In genomic region chr17:73474370-73474988, GRCh38 we compare ENCODE assay signal across 1 cellular context.
TF ChIP-seq lines count a peak whose summit lies in the region.

No MANE protein-coding gene starts in this region.

TF ChIP-seq in K562, 482 proteins besides CTCF, POLR2A, EP300 and RAD21 (continued from another document):
- TF ChIP-seq, protein P1, sequence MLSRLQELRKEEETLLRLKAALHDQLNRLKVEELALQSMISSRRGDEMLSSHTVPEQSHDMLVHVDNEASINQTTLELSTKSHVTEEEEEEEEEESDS (CRISPR knock-in tag; IDR thresholded peaks at IDR 0.05) = no peak
- TF ChIP-seq POLR2G (IDR thresholded peaks at IDR 0.05; ENCODE audit: low read depth, low read length) (no peak), FUS (optimal IDR thresholded peaks at IDR 0.05; ENCODE audit: low read depth, low read length) (no peak), ZNF384 (IDR thresholded peaks at IDR 0.05; ENCODE audit: low read depth, low read length) (no peak), CREB1 (IDR thresholded peaks at IDR 0.05) (no peak), CREB1 (CRISPR knock-in tag; IDR thresholded peaks at IDR 0.05) (no peak), TEAD2 (tag; IDR thresholded peaks at IDR 0.05) (no peak), NR2C2 (CRISPR knock-in tag; IDR thresholded peaks at IDR 0.05) (no peak), NR2C2 (tag; IDR thresholded peaks at IDR 0.05) (no peak; the same call in none of the 2 replicates), MEIS2 (IDR thresholded peaks at IDR 0.05; ENCODE audit: partially characterized antibody) (peak; percentile 73), ESRRA (IDR thresholded peaks at IDR 0.05; ENCODE audit: borderline replicate concordance, low read depth) (no peak), NR1H2 (CRISPR knock-in tag; IDR thresholded peaks at IDR 0.05) (no peak), HDAC6 (IDR thresholded peaks at IDR 0.05; ENCODE audit: low read depth, low read length) (no peak), ZNF584 (CRISPR knock-in tag; IDR thresholded peaks at IDR 0.05; ENCODE audit: low read depth) (0 out of 2 replicates have a peak, but pooled peaks have one; percentile 68), MAFG (tag; conservative IDR thresholded peaks at IDR 0.05) (no peak), MAFK (IDR thresholded peaks at IDR 0.05; ENCODE audit: low read length) (0 out of 2 replicates have a peak, but pooled peaks have one; percentile 13), JUNB (CRISPR knock-in tag; conservative IDR thresholded peaks at IDR 0.05) (no peak), TCF3 (CRISPR knock-in tag; IDR thresholded peaks at IDR 0.05) (peak; percentile 98), MTA3 (IDR thresholded peaks at IDR 0.05; ENCODE audit: borderline replicate concordance) (peak; percentile 91), GABPA (tag; conservative IDR thresholded peaks at IDR 0.05; ENCODE audit: low read depth) (no peak), ZBTB49 (CRISPR knock-in tag; IDR thresholded peaks at IDR 0.05; ENCODE audit: borderline replicate concordance) (no peak), HCFC1 (IDR thresholded peaks at IDR 0.05; ENCODE audit: low read depth, low read length) (no peak), U2AF2 (optimal IDR thresholded peaks at IDR 0.05; ENCODE audit: low read depth, low read length) (no peak), ZFP30 (CRISPR knock-in tag; IDR thresholded peaks at IDR 0.05; ENCODE audit: borderline replicate concordance) (no peak), MITF (IDR thresholded peaks at IDR 0.05) (no peak), ELF4 (CRISPR knock-in tag; IDR thresholded peaks at IDR 0.05) (peak; percentile 80), RAD51 (IDR thresholded peaks at IDR 0.05; ENCODE audit: borderline replicate concordance, low read depth) (no peak), NRF1 (conservative IDR thresholded peaks at IDR 0.05 in 1 of 2, IDR thresholded peaks at IDR 0.05 in 1 of 2) (peak; percentile 74 to 79), FOXK1 (CRISPR knock-in tag; IDR thresholded peaks at IDR 0.05; ENCODE audit: borderline replicate concordance) (no peak), RUNX1 (IDR thresholded peaks at IDR 0.05; ENCODE audit: low read depth) (peak; percentile 72; the same call in 1 of the 2 replicates), MAZ (CRISPR knock-in tag; conservative IDR thresholded peaks at IDR 0.05 in 1 of 2, IDR thresholded peaks at IDR 0.05 in 1 of 2) (peak; percentile 83 to 92), ZNF143 (CRISPR knock-in tag; IDR thresholded peaks at IDR 0.05) (no peak), GATAD2B (IDR thresholded peaks at IDR 0.05; ENCODE audit: borderline replicate concordance) (peak; percentile 88), ZKSCAN1 (IDR thresholded peaks at IDR 0.05; ENCODE audit: low read depth, low read length) (0 out of 2 replicates have a peak, but pooled peaks have one; percentile 28)
- TF ChIP-seq, protein P2, sequence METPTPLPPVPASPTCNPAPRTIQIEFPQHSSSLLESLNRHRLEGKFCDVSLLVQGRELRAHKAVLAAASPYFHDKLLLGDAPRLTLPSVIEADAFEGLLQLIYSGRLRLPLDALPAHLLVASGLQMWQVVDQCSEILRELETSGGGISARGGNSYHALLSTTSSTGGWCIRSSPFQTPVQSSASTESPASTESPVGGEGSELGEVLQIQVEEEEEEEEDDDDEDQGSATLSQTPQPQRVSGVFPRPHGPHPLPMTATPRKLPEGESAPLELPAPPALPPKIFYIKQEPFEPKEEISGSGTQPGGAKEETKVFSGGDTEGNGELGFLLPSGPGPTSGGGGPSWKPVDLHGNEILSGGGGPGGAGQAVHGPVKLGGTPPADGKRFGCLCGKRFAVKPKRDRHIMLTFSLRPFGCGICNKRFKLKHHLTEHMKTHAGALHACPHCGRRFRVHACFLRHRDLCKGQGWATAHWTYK (CRISPR knock-in tag; IDR thresholded peaks at IDR 0.05) = peak; percentile 79; the same call in 1 of the 2 replicates
- TF ChIP-seq, protein P3, sequence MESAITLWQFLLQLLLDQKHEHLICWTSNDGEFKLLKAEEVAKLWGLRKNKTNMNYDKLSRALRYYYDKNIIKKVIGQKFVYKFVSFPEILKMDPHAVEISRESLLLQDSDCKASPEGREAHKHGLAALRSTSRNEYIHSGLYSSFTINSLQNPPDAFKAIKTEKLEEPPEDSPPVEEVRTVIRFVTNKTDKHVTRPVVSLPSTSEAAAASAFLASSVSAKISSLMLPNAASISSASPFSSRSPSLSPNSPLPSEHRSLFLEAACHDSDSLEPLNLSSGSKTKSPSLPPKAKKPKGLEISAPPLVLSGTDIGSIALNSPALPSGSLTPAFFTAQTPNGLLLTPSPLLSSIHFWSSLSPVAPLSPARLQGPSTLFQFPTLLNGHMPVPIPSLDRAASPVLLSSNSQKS (CRISPR knock-in tag; IDR thresholded peaks at IDR 0.05) = no peak
TF ChIP-seq in K562: peak in this region for 121.
